In genomic region chr19:39136225-39136940, GRCh38 we compare ENCODE assay signal across 15 cellular contexts. TPM values are rescaled to one million over a fixed set of nuclear protein-coding genes. Genes with fewer than 3 reads are reported as not detected.
A peak's percentile ranks its signal among the peaks of the same experiment; 100 is the strongest.
DNase-seq lines count a peak whose midpoint lies in the region; ATAC-seq, FAIRE-seq and TF ChIP-seq lines count a peak whose summit lies in the region.
"Had no signal": no experiment of that assay in that cellular context is flagged by ENCODE, and none has a peak within 500 bp of the region (broad histone marks: within the 10 kb centered on the region; RNA-seq: fewer than 3 reads in every experiment).

No MANE protein-coding gene starts in this region.

- peaks cover 8% of the 10 kb centered on the region for H3K4me1 Mint-ChIP-seq in MCF 10A (ENCODE audit: insufficient read depth, unreplicated experiment)
- peaks cover 51% of the 10 kb centered on the region for H3K4me1 Mint-ChIP-seq in astrocyte (ENCODE audit: low read depth, unreplicated experiment)
- peaks cover 84% of the 10 kb centered on the region for H3K4me1 Mint-ChIP-seq in mesothelial cell of epicardium
- peaks cover 8 to 28% of the 10 kb centered on the region in 2 donors for H3K4me1 Mint-ChIP-seq in natural killer cell treated with Interleukin-12 subunit alpha and Interleukin-12 subunit beta and Interleukin-15 and Interleukin-18, amount 100 ng/mL, for 72 hours (ENCODE audit: low read depth in 2 of 2)

- H3K4me2 ChIP-seq in mammary epithelial cell (ENCODE audit: insufficient read depth, low read depth, low read length) = no peak overlapping the region
- H3K4me2 ChIP-seq in astrocyte (ENCODE audit: low read length) = no peak overlapping the region

- H3K9ac ChIP-seq in mammary epithelial cell (ENCODE audit: insufficient read depth, low read length) = no peak overlapping the region
- H3K9ac ChIP-seq in astrocyte (ENCODE audit: low read length) = no peak overlapping the region

- no peak overlapping the region for H3K4me3 Mint-ChIP-seq in MCF 10A (ENCODE audit: unreplicated experiment)
- no peak overlapping the region for H3K4me3 Mint-ChIP-seq in astrocyte (ENCODE audit: unreplicated experiment)
- H3K4me3 Mint-ChIP-seq in mesothelial cell of epicardium = no peak overlapping the region
- no peak overlapping the region for H3K4me3 Mint-ChIP-seq in natural killer cell treated with Interleukin-12 subunit alpha and Interleukin-12 subunit beta and Interleukin-15 and Interleukin-18, amount 100 ng/mL, for 72 hours

- H4K20me1 ChIP-seq in mammary epithelial cell (ENCODE audit: insufficient read depth, low read length) (no peaks in the 10 kb centered on the region), astrocyte (ENCODE audit: insufficient read depth, low read length) (peaks cover 96% of the 10 kb centered on the region)

- 79% methylated on average over 8 of the region's 12 CpGs for WGBS in mammary epithelial cell (ENCODE audit: low coverage, missing lambda C conversion rate)

- H3K4me1 ChIP-seq in mammary epithelial cell (ENCODE audit: insufficient read depth, low read length) (peaks cover 6% of the 10 kb centered on the region), astrocyte (ENCODE audit: insufficient read depth, low read length) (peaks cover 15% of the 10 kb centered on the region), upper lobe of right lung (peaks cover 53% of the 10 kb centered on the region)

- dilution Hi-C loops in mammary epithelial cell (cut with HindIII; ENCODE audit: low sequenced_read_pairs) = no loop called here

- ATAC-seq in upper lobe of right lung = peak; percentile 7
- ATAC-seq in natural killer cell treated with Interleukin-12 subunit alpha and Interleukin-12 subunit beta and Interleukin-15 and Interleukin-18, amount 100 ng/mL, for 72 hours = no peak
- ATAC-seq: gastroesophageal sphincter had no signal

- H3K9me3 Mint-ChIP-seq in MCF 10A (ENCODE audit: unreplicated experiment) = no peaks in the 10 kb centered on the region
- H3K9me3 Mint-ChIP-seq in astrocyte (ENCODE audit: unreplicated experiment) = no peaks in the 10 kb centered on the region
- H3K9me3 Mint-ChIP-seq in mesothelial cell of epicardium = no peaks in the 10 kb centered on the region
- H3K9me3 Mint-ChIP-seq in natural killer cell treated with Interleukin-12 subunit alpha and Interleukin-12 subunit beta and Interleukin-15 and Interleukin-18, amount 100 ng/mL, for 72 hours = no peaks in the 10 kb centered on the region

- H3K9me3 ChIP-seq in mammary epithelial cell (replicated peaks; ENCODE audit: insufficient read depth, low read length) = no peaks in the 10 kb centered on the region
- no peaks in the 10 kb centered on the region for H3K9me3 ChIP-seq in astrocyte (ENCODE audit: insufficient read depth, low read depth, low read length)
- no peaks in the 10 kb centered on the region for H3K9me3 ChIP-seq in upper lobe of right lung
- H3K9me3 ChIP-seq: gastroesophageal sphincter, tibial artery had no signal

- CTCF ChIA-PET in MCF 10A (lab: Yijun Ruan, JAX) = no interaction called here
- CTCF ChIA-PET in mammary epithelial cell (lab: Charles Lee; ENCODE audit: low non-redundant PET) = interaction anchor here (0.7 kb wide), 1 partner anchor 18 kb away, joined by 5 read pairs; no protein-coding TSS in a partner anchor

- no peak overlapping the region for H3K27ac ChIP-seq in mammary epithelial cell (ENCODE audit: insufficient read depth, low read depth, low read length)
- no peak overlapping the region for H3K27ac ChIP-seq in astrocyte (ENCODE audit: low read depth, low read length)
- peak overlapping the region; percentile 55 for H3K27ac ChIP-seq in upper lobe of right lung
- H3K27ac ChIP-seq: tibial artery had no signal

- H3K27ac Mint-ChIP-seq in MCF 10A (ENCODE audit: low read depth, unreplicated experiment) = peak overlapping the region; percentile 85
- peak overlapping the region; percentile 84 for H3K27ac Mint-ChIP-seq in astrocyte (ENCODE audit: unreplicated experiment)
- H3K27ac Mint-ChIP-seq in mesothelial cell of epicardium = peak overlapping the region; percentile 100
- no peak overlapping the region for H3K27ac Mint-ChIP-seq in natural killer cell treated with Interleukin-12 subunit alpha and Interleukin-12 subunit beta and Interleukin-15 and Interleukin-18, amount 100 ng/mL, for 72 hours

- DNase-seq in MCF 10A (ENCODE audit: unreplicated experiment) = no peak
- no peak for DNase-seq in mammary epithelial cell
- DNase-seq in astrocyte (ENCODE audit: low read depth) = no peak
- DNase-seq in mesothelial cell of epicardium (ENCODE audit: low spot score in 2 of 2, unreplicated experiment in 2 of 2) = no peak
- no peak for DNase-seq in upper lobe of right lung
- DNase-seq in natural killer cell treated with Interleukin-12 subunit alpha and Interleukin-12 subunit beta and Interleukin-15 and Interleukin-18, amount 100 ng/mL, for 72 hours (ENCODE audit: low spot score) = no peak
- DNase-seq in AG08395 (ENCODE audit: low spot score) = no peak
- no peak for DNase-seq in AML-193 (lab: John Stamatoyannopoulos, UW)
- DNase-seq: activated naive CD4-positive, alpha-beta T cell; NCI-H1105 treated with DMSO at 0.1 percent for 48 hours; stimulated activated CD4-positive, alpha-beta T cell treated with anti-CD3 and anti-CD28 coated beads, Interleukin-1b, Interleukin-23, amount 100 ng/mL, for 48 hours; tibial artery; WERI-Rb-1 had no signal

- H3K4me3 ChIP-seq in mammary epithelial cell (replicated peaks in 1 of 3; ENCODE audit: insufficient read depth in 1 of 3, low read depth in 2 of 3, low read length in 3 of 3) (no peak overlapping the region), astrocyte (ENCODE audit: insufficient read depth, low read depth, low read length) (no peak overlapping the region), upper lobe of right lung (peak overlapping the region; percentile 31)
- H3K4me3 ChIP-seq: gastroesophageal sphincter, tibial artery had no signal

- no peak for FAIRE-seq in astrocyte (lab: Jason Lieb, UNC)
- FAIRE-seq: D721Med had no signal

- H3K27me3 Mint-ChIP-seq in MCF 10A (ENCODE audit: insufficient read depth, unreplicated experiment) (no peaks in the 10 kb centered on the region), astrocyte (ENCODE audit: low read depth, unreplicated experiment) (no peaks in the 10 kb centered on the region), mesothelial cell of epicardium (ENCODE audit: low read depth) (no peaks in the 10 kb centered on the region)
- no peaks in the 10 kb centered on the region for H3K27me3 Mint-ChIP-seq in natural killer cell treated with Interleukin-12 subunit alpha and Interleukin-12 subunit beta and Interleukin-15 and Interleukin-18, amount 100 ng/mL, for 72 hours

- H2AFZ ChIP-seq in mammary epithelial cell (ENCODE audit: low read depth, low read length) (no peak overlapping the region), astrocyte (ENCODE audit: low read depth, low read length) (no peak overlapping the region)

- intact Hi-C loops in MCF 10A (cut with micrococcal nuclease) = no loop called here
- intact Hi-C loops in mammary epithelial cell (cut with micrococcal nuclease) = no loop called here
- intact Hi-C loops in upper lobe of right lung (cut with DNase I) = no loop called here

- H3K36me3 ChIP-seq in mammary epithelial cell (ENCODE audit: insufficient read depth, low read length) (no peaks in the 10 kb centered on the region), astrocyte (ENCODE audit: insufficient read depth, low read length) (no peaks in the 10 kb centered on the region), upper lobe of right lung (no peaks in the 10 kb centered on the region)
- H3K36me3 ChIP-seq: gastroesophageal sphincter, tibial artery, WERI-Rb-1 had no signal

- in situ Hi-C loops in mammary epithelial cell (cut with MboI; ENCODE audit: low sequenced_read_pairs in 2 of 2) = no loop called here

- H3K79me2 ChIP-seq in mammary epithelial cell (ENCODE audit: insufficient read depth, low read length) (peaks cover 97% of the 10 kb centered on the region), astrocyte (ENCODE audit: insufficient read depth, low read length) (peaks cover 97% of the 10 kb centered on the region)

- TF ChIP-seq CTCF in MCF 10A (IDR thresholded peaks at IDR 0.05; ENCODE audit: unreplicated experiment) = no peak
- TF ChIP-seq CTCF in mammary epithelial cell (conservative IDR thresholded peaks at IDR 0.05 in 1 of 2, IDR thresholded peaks at IDR 0.05 in 1 of 2; ENCODE audit: extremely low read depth in 1 of 2, insufficient read depth in 1 of 2, low read depth in 1 of 2, low read length in 2 of 2) = no peak
- TF ChIP-seq CTCF in astrocyte (IDR thresholded peaks at IDR 0.05; ENCODE audit: insufficient read depth, low read depth, low read length) = no peak
- TF ChIP-seq CTCF in mesothelial cell of epicardium (IDR thresholded peaks at IDR 0.05; ENCODE audit: unreplicated experiment) = no peak
- TF ChIP-seq CTCF in upper lobe of right lung (IDR thresholded peaks at IDR 0.05) = no peak

- no TSS peak for BruUV-seq in MCF 10A (replicated peaks; lab: Mats Ljungman, UMichigan)
- no TSS peak for BruUV-seq in mammary epithelial cell (replicated peaks; lab: Mats Ljungman, UMichigan)

- H3K27me3 ChIP-seq in mammary epithelial cell (ENCODE audit: insufficient read depth, low read length) (no peaks in the 10 kb centered on the region), astrocyte (ENCODE audit: insufficient read depth, low read length) (no peaks in the 10 kb centered on the region), upper lobe of right lung (no peaks in the 10 kb centered on the region)
- H3K27me3 ChIP-seq: gastroesophageal sphincter, tibial artery had no signal

- H3K36me3 Mint-ChIP-seq in MCF 10A (ENCODE audit: insufficient read depth, unreplicated experiment) = peaks cover 3% of the 10 kb centered on the region
- H3K36me3 Mint-ChIP-seq in astrocyte (ENCODE audit: low read depth, unreplicated experiment) = peaks cover 2% of the 10 kb centered on the region
- no peaks in the 10 kb centered on the region for H3K36me3 Mint-ChIP-seq in mesothelial cell of epicardium
- H3K36me3 Mint-ChIP-seq in natural killer cell treated with Interleukin-12 subunit alpha and Interleukin-12 subunit beta and Interleukin-15 and Interleukin-18, amount 100 ng/mL, for 72 hours = no peaks in the 10 kb centered on the region

- POLR2A ChIA-PET in MCF 10A (lab: Yijun Ruan, JAX) = no interaction called here

RNA-seq across cellular contexts. Expression of gene PAK4, which starts 10.8 kb away (rescaled TPM):
- total RNA-seq in MCF 10A (2022) = 28.4 and 29.5 TPM in 2 replicates
- total RNA-seq in mammary epithelial cell = 10 to 100 TPM in 1 of 2 donors, 1 to 10 TPM in 1; 8.8 to 45.1 TPM
- 25.8 TPM for polyA plus RNA-seq in mammary epithelial cell
- polyA minus RNA-seq in mammary epithelial cell = 58.1 TPM
- 48.0 and 51.1 TPM in 2 replicates for total RNA-seq in astrocyte
- 101 to 103 TPM (median 102 TPM) in 3 replicates for total RNA-seq in mesothelial cell of epicardium
- total RNA-seq in upper lobe of right lung = 72.8 TPM
- total RNA-seq in natural killer cell treated with Interleukin-12 subunit alpha and Interleukin-12 subunit beta and Interleukin-15 and Interleukin-18, amount 100 ng/mL, for 72 hours = 10 to 100 TPM; 18.3 to 22.9 TPM

RNA-seq across cellular contexts. Expression of gene ACP7, which starts 52.2 kb away (rescaled TPM):
- not detected in 2 replicates for total RNA-seq in MCF 10A (2022)
- 1 to 10 TPM; 3.3 to 4.4 TPM for total RNA-seq in mammary epithelial cell
- polyA plus RNA-seq in mammary epithelial cell = 1.3 TPM
- not detected for polyA minus RNA-seq in mammary epithelial cell
- total RNA-seq in astrocyte = not detected in 2 replicates
- not detected in 3 replicates for total RNA-seq in mesothelial cell of epicardium
- total RNA-seq in upper lobe of right lung = not detected
- total RNA-seq in natural killer cell treated with Interleukin-12 subunit alpha and Interleukin-12 subunit beta and Interleukin-15 and Interleukin-18, amount 100 ng/mL, for 72 hours = under 1 TPM in 1 of 2 donors, not detected in 1; 0.36 TPM

Comparison
In these comparisons a context has a peak if more than half of its experiments do, and no peak if none do; other contexts are left out.
1. H3K27ac Mint-ChIP-seq: peak in MCF 10A (single experiment), astrocyte (single experiment) and mesothelial cell of epicardium (single experiment); none in natural killer cell treated with Interleukin-12 subunit alpha and Interleukin-12 subunit beta and Interleukin-15 and Interleukin-18, amount 100 ng/mL, for 72 hours (0 of 2).